In genomic region chr6:5096482-5096881, GRCh38 we compare ENCODE assay signal across 1 cellular context.
A peak's percentile ranks its signal among the peaks of the same experiment; 100 is the strongest.
TF ChIP-seq lines count a peak whose summit lies in the region.

No MANE protein-coding gene starts in this region.

TF ChIP-seq in K562, 482 proteins besides CTCF, POLR2A, EP300 and RAD21:
- TF ChIP-seq TCF3 (CRISPR knock-in tag; IDR thresholded peaks at IDR 0.05) (peak; percentile 39), YY1 (IDR thresholded peaks at IDR 0.05; ENCODE audit: borderline replicate concordance in 1 of 3, control insufficient read depth in 1 of 3, extremely low read depth in 1 of 3, insufficient read depth in 3 of 3, insufficient read length in 1 of 3, insufficient replicate concordance in 2 of 3, low read depth in 1 of 3, low read length in 2 of 3) (no peak)
TF ChIP-seq in K562: peak in this region for 1.
